Comparison of ENCODE assay signal across 15 cellular contexts in the genomic region with DNA sequence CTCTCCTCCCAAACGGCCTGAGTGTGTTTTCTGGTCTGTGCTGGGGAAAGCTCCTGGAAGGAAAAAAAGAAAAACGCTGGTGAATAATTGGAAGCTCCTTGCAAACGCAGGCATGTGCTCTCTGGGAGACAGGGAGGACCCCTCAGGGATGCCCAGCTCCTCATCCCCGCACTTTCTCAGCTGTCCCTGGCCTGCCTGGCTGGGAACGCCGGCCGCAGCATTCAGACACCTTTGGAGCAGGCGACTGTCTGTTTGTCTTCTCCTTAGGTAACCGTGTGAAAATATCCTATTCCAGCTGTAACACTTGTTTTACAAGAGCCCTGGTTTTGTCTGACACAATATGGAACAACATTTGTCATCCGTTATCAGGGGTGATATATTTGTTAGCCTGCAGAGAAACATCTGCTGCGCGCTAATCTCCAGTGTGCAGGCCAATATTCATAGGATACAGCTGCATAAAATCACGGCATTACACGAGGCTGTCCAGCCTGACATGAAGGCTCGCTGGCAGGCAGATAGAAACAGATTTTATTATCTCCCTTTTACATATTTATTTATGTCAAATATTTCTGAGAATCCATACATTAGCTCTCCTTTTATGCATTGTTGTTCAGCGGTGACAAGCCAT.
"Had no signal": no experiment of that assay in that cellular context is flagged by ENCODE, and none has a peak within 500 bp of the region (broad histone marks: within the 10 kb centered on the region; RNA-seq: fewer than 3 reads in every experiment).

No MANE protein-coding gene starts in this region.

- H3K4me1 Mint-ChIP-seq: activated B cell treated with CpG ODN at 0.5 μM for 24 hours; activated CD4-positive, alpha-beta memory T cell treated with anti-CD3 and anti-CD28 coated beads, Interleukin-2, amount 10 ng/mL, durations not matched to agents 7 days and 5 days; activated CD8-positive, alpha-beta memory T cell treated with anti-CD3 and anti-CD28 coated beads, Interleukin-2, amount 10 ng/mL, durations not matched to agents 7 days and 5 days; activated naive CD8-positive, alpha-beta T cell treated with anti-CD3 and anti-CD28 coated beads, Interleukin-2, amount 10 ng/mL, durations not matched to agents 7 days and 5 days; naive thymus-derived CD8-positive, alpha-beta T cell had no signal

- H3K36me3 Mint-ChIP-seq: activated CD8-positive, alpha-beta memory T cell treated with anti-CD3 and anti-CD28 coated beads, Interleukin-2, amount 10 ng/mL, durations not matched to agents 7 days and 5 days; activated naive CD8-positive, alpha-beta T cell treated with anti-CD3 and anti-CD28 coated beads, Interleukin-2, amount 10 ng/mL, durations not matched to agents 7 days and 5 days; naive thymus-derived CD8-positive, alpha-beta T cell had no signal

- DNase-seq: activated B cell treated with CpG ODN at 0.5 μM for 24 hours; activated CD4-positive, alpha-beta memory T cell treated with anti-CD3 and anti-CD28 coated beads, Interleukin-2, amount 10 ng/mL, durations not matched to agents 7 days and 5 days; activated CD4-positive, alpha-beta T cell treated with anti-CD3 and anti-CD28 coated beads for 48 hours; activated CD8-positive, alpha-beta memory T cell treated with anti-CD3 and anti-CD28 coated beads, Interleukin-2, amount 10 ng/mL, durations not matched to agents 7 days and 5 days; activated naive CD4-positive, alpha-beta T cell; activated naive CD8-positive, alpha-beta T cell treated with anti-CD3 and anti-CD28 coated beads, Interleukin-2, amount 10 ng/mL, durations not matched to agents 7 days and 5 days; amygdala; dermis blood vessel endothelial cell; effector memory CD4-positive, alpha-beta T cell; esophagus squamous epithelium; lower lobe of right lung; naive thymus-derived CD8-positive, alpha-beta T cell; stimulated activated CD8-positive, alpha-beta memory T cell treated with anti-CD3 and anti-CD28 coated beads, Interleukin-4, amount 100 ng/mL, for 48 hours; stimulated activated naive CD4-positive, alpha-beta T cell; upper lobe of right lung had no signal

- H3K4me3 Mint-ChIP-seq: activated B cell treated with CpG ODN at 0.5 μM for 24 hours; activated CD4-positive, alpha-beta memory T cell treated with anti-CD3 and anti-CD28 coated beads, Interleukin-2, amount 10 ng/mL, durations not matched to agents 7 days and 5 days; activated CD8-positive, alpha-beta memory T cell treated with anti-CD3 and anti-CD28 coated beads, Interleukin-2, amount 10 ng/mL, durations not matched to agents 7 days and 5 days; activated naive CD8-positive, alpha-beta T cell treated with anti-CD3 and anti-CD28 coated beads, Interleukin-2, amount 10 ng/mL, durations not matched to agents 7 days and 5 days; naive thymus-derived CD8-positive, alpha-beta T cell had no signal

- H3K27me3 Mint-ChIP-seq: activated B cell treated with CpG ODN at 0.5 μM for 24 hours; activated CD4-positive, alpha-beta memory T cell treated with anti-CD3 and anti-CD28 coated beads, Interleukin-2, amount 10 ng/mL, durations not matched to agents 7 days and 5 days; activated CD8-positive, alpha-beta memory T cell treated with anti-CD3 and anti-CD28 coated beads, Interleukin-2, amount 10 ng/mL, durations not matched to agents 7 days and 5 days; activated naive CD8-positive, alpha-beta T cell treated with anti-CD3 and anti-CD28 coated beads, Interleukin-2, amount 10 ng/mL, durations not matched to agents 7 days and 5 days had no signal

- H3K9me3 Mint-ChIP-seq: activated naive CD8-positive, alpha-beta T cell treated with anti-CD3 and anti-CD28 coated beads, Interleukin-2, amount 10 ng/mL, durations not matched to agents 7 days and 5 days had no signal

- H3K27ac Mint-ChIP-seq: activated B cell treated with CpG ODN at 0.5 μM for 24 hours; activated CD4-positive, alpha-beta memory T cell treated with anti-CD3 and anti-CD28 coated beads, Interleukin-2, amount 10 ng/mL, durations not matched to agents 7 days and 5 days; activated CD8-positive, alpha-beta memory T cell treated with anti-CD3 and anti-CD28 coated beads, Interleukin-2, amount 10 ng/mL, durations not matched to agents 7 days and 5 days; activated naive CD8-positive, alpha-beta T cell treated with anti-CD3 and anti-CD28 coated beads, Interleukin-2, amount 10 ng/mL, durations not matched to agents 7 days and 5 days; naive thymus-derived CD8-positive, alpha-beta T cell had no signal
